In the genomic region with DNA sequence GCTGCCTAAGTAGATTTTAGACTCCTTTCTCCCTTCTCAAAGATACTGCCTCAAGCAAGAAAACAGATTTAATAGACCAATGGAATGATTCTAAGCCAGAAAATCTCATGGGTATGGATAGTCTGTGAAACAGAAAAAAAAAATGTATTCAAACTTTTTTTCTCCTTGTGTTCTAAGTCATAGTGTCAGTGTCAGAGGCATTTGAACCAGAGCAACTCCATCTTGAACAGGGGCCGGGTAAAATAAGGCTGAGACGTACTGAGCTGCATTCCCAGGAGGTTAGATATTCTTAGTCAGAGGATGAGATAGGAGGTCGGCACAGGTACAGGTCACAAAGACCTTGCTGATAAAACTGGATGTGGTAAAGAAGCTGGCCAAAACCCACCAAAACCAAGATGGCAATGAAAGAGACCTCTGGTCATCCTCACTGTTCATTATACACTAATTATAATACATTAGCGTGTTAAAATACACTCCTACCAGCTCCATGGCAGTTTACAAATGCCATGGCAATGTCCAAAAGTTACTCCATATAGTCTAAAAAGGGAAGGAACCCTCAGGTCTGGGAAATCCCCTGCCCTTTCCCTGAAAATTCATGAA, we compare ENCODE assay signal across 22 cellular contexts.
"Had no signal": no experiment of that assay in that cellular context is flagged by ENCODE, and none has a peak within 500 bp of the region (broad histone marks: within the 10 kb centered on the region; RNA-seq: fewer than 3 reads in every experiment).

No MANE protein-coding gene starts in this region.

- H3K36me3 ChIP-seq: colonic mucosa, esophagus muscularis mucosa, gastrocnemius medialis, heart right ventricle, left lung, lower lobe of right lung had no signal

- H3K36me3 Mint-ChIP-seq: naive thymus-derived CD4-positive, alpha-beta T cell; natural killer cell had no signal

- H3K4me1 Mint-ChIP-seq: natural killer cell had no signal

- H3K4me1 ChIP-seq: colonic mucosa, esophagus muscularis mucosa, gastrocnemius medialis, heart right ventricle, left lung, lower lobe of right lung had no signal

- ATAC-seq: effector memory CD8-positive, alpha-beta T cell; gastrocnemius medialis; heart right ventricle; left cardiac atrium; left lung; left ventricle myocardium superior; lower lobe of right lung; naive thymus-derived CD4-positive, alpha-beta T cell; natural killer cell had no signal

- H3K4me3 Mint-ChIP-seq: dendritic cell treated with granulocyte-macrophage colony-stimulating factor and Interleukin-4, amounts not matched to agents 40 ng/mL and 50 ng/mL, for 4 days; effector memory CD8-positive, alpha-beta T cell; naive thymus-derived CD4-positive, alpha-beta T cell; natural killer cell had no signal

- H3K27ac ChIP-seq: colonic mucosa, esophagus muscularis mucosa, gastrocnemius medialis, heart right ventricle, left lung, lower lobe of right lung had no signal

- H3K4me3 ChIP-seq: colonic mucosa, esophagus muscularis mucosa, gastrocnemius medialis, heart right ventricle, left lung, lower lobe of right lung had no signal

- H3K27ac Mint-ChIP-seq: dendritic cell treated with granulocyte-macrophage colony-stimulating factor and Interleukin-4, amounts not matched to agents 40 ng/mL and 50 ng/mL, for 4 days; effector memory CD8-positive, alpha-beta T cell; naive thymus-derived CD4-positive, alpha-beta T cell; natural killer cell had no signal

- FAIRE-seq: islet of Langerhans, keratinocyte had no signal

- H3K9me3 ChIP-seq: colonic mucosa, esophagus muscularis mucosa, gastrocnemius medialis, heart right ventricle, left lung, lower lobe of right lung had no signal

- DNase-seq: colonic mucosa; cortex of kidney; effector CD8-positive, alpha-beta T cell; effector memory CD8-positive, alpha-beta T cell; foreskin melanocyte; gastrocnemius medialis; glutamatergic neuron; head of caudate nucleus; heart right ventricle; hippocampal formation; left cardiac atrium; left lung; left ventricle myocardium superior; lower lobe of right lung; mesenchymal stem cell; midbrain; naive thymus-derived CD4-positive, alpha-beta T cell; natural killer cell had no signal

- H3K27me3 ChIP-seq: colonic mucosa, gastrocnemius medialis, left lung had no signal

- H3K9me3 Mint-ChIP-seq: dendritic cell treated with granulocyte-macrophage colony-stimulating factor and Interleukin-4, amounts not matched to agents 40 ng/mL and 50 ng/mL, for 4 days; effector memory CD8-positive, alpha-beta T cell; natural killer cell had no signal
